Comparison of ENCODE assay signal across 4 cellular contexts in the genomic region with DNA sequence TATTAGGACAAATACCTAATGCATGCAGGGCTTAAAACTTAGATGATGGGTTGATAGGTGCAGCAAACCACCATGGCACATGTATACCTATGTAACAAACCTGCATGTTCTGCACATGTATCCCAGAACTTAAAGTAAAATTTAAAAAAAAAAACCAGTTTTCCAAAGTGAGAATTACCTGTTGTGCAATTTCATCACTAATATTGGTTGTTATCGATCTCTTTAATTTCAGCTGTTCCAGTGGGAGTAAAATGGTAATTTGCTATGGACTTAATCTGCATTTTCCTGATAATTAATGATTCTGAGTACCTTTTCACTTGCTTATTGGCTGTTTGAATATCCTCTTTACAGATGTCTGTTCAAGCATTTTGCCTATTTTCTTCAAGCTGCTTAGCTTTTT.
DNase-seq lines count a peak whose midpoint lies in the region; ATAC-seq, FAIRE-seq and TF ChIP-seq lines count a peak whose summit lies in the region.
"Not testable (repeated sequence)": the region's sequence is repeated elsewhere in the genome, so short reads cannot be mapped to it uniquely, and the experiment has no call there.

No MANE protein-coding gene starts in this region.

- not testable (repeated sequence) for DNase-seq in IMR-90; K562 (ENCODE audit: extremely low read depth in 1 of 4, low spot score in 3 of 4); H1 (ENCODE audit: low read depth in 1 of 2, low spot score in 2 of 2); HepG2 (ENCODE audit: low spot score)

- H3K9me3 ChIP-seq in IMR-90 (ENCODE audit: control insufficient read depth, insufficient read depth, low read length); K562 (replicated peaks; ENCODE audit: control insufficient read depth, insufficient read depth, low read depth, low read length); H1 (ENCODE audit: insufficient read depth in 2 of 2, low read depth in 1 of 2, low read length in 1 of 2); HepG2 (ENCODE audit: low read length): not testable (repeated sequence)

- H3K79me1 ChIP-seq in IMR-90 (ENCODE audit: low read depth in 1 of 2, low read length in 2 of 2); H1 (ENCODE audit: low read depth, low read length): not testable (repeated sequence)

- intact Hi-C loops in IMR-90 (cut with micrococcal nuclease); K562 (cut with micrococcal nuclease); HepG2 (cut with micrococcal nuclease; ENCODE audit: unreplicated experiment): not testable (repeated sequence)

- not testable (repeated sequence) for H3K23ac ChIP-seq in IMR-90 (ENCODE audit: low read depth, low read length); H1 (ENCODE audit: insufficient read length)

- not testable (repeated sequence) for TF ChIP-seq POLR2A in IMR-90 (IDR thresholded peaks at IDR 0.05; ENCODE audit: low read depth, low read length); K562 (conservative IDR thresholded peaks at IDR 0.05); H1 (IDR thresholded peaks at IDR 0.05; ENCODE audit: control extremely low read depth in 1 of 2, low read depth in 2 of 2, low read length in 2 of 2); HepG2 (IDR thresholded peaks at IDR 0.05; ENCODE audit: insufficient read depth in 1 of 2, low read depth in 2 of 2, low read length in 2 of 2)

- H2BK120ac ChIP-seq in IMR-90 (ENCODE audit: low read depth, low read length); H1 (replicated peaks; ENCODE audit: low read depth, low read length): not testable (repeated sequence)

- in situ Hi-C loops in IMR-90 (cut with MboI; ENCODE audit: low sequenced_read_pairs); K562 (cut with MboI); HepG2 (cut with HindIII; ENCODE audit: extremely low pct_ligation_motif_present, low pct_unique_long_range_greater_than_20kb): not testable (repeated sequence)

- not testable (repeated sequence) for TF ChIP-seq RAD21 in IMR-90 (IDR thresholded peaks at IDR 0.05; ENCODE audit: low read length); K562 (CRISPR knock-in tag; conservative IDR thresholded peaks at IDR 0.05 in 1 of 2, IDR thresholded peaks at IDR 0.05 in 1 of 2); H1 (IDR thresholded peaks at IDR 0.05 in 1 of 2, conservative IDR thresholded peaks at IDR 0.05 in 1 of 2; ENCODE audit: low read depth in 2 of 2, low read length in 2 of 2); HepG2 (CRISPR knock-in tag; IDR thresholded peaks at IDR 0.05)

- dilution Hi-C loops in IMR-90 (cut with HindIII; ENCODE audit: low sequenced_read_pairs, unreplicated experiment) = not testable (repeated sequence)

- H2BK15ac ChIP-seq in IMR-90 (ENCODE audit: low read depth, low read length); H1 (ENCODE audit: low read length): not testable (repeated sequence)

- H2BK20ac ChIP-seq in IMR-90 (ENCODE audit: low read depth, low read length); H1 (ENCODE audit: low read length): not testable (repeated sequence)

- H3K79me2 ChIP-seq in K562 (ENCODE audit: control insufficient read depth, insufficient read depth, low read length); H1 (ENCODE audit: control insufficient read depth in 1 of 2, insufficient read depth in 2 of 2, low read length in 2 of 2); HepG2 (ENCODE audit: insufficient read depth, low read length): not testable (repeated sequence)

- not testable (repeated sequence) for H2AK5ac ChIP-seq in IMR-90 (ENCODE audit: low read depth, low read length); H1 (ENCODE audit: low read depth, low read length)

- not testable (repeated sequence) for H3K9me1 ChIP-seq in IMR-90 (ENCODE audit: insufficient read depth, low read length); K562 (ENCODE audit: control insufficient read depth, insufficient read depth, low read length)

- ATAC-seq in IMR-90 (ENCODE audit: low read depth); K562; HepG2: not testable (repeated sequence)

- not testable (repeated sequence) for H2BK5ac ChIP-seq in IMR-90 (ENCODE audit: low read depth, low read length, poor library complexity, severe bottlenecking); H1 (ENCODE audit: low read depth, low read length)

- H2AK9ac ChIP-seq in IMR-90 (replicated peaks; ENCODE audit: low read depth, low read length, poor library complexity) = not testable (repeated sequence)

- H3K27ac ChIP-seq in IMR-90 (ENCODE audit: insufficient read depth, low read length); K562 (ENCODE audit: extremely low read depth, low read depth, low read length); H1 (ENCODE audit: low read depth, low read length); HepG2 (ENCODE audit: extremely low read length, insufficient read depth, low read length): not testable (repeated sequence)

- not testable (repeated sequence) for H3K36me3 ChIP-seq in IMR-90 (ENCODE audit: control insufficient read depth, insufficient read depth, low read length); K562 (ENCODE audit: control insufficient read depth, insufficient read depth, low read length); H1 (ENCODE audit: control insufficient read depth in 2 of 4, insufficient read depth in 4 of 4, low read length in 3 of 4); HepG2 (replicated peaks in 1 of 2; ENCODE audit: control insufficient read depth in 1 of 2, insufficient read depth in 2 of 2, low read length in 2 of 2)

- H3K23me2 ChIP-seq in H1 (ENCODE audit: low read depth, low read length) = not testable (repeated sequence)

- not testable (repeated sequence) for H4K91ac ChIP-seq in IMR-90 (ENCODE audit: insufficient read depth, low read depth, low read length); H1 (replicated peaks; ENCODE audit: insufficient read length, low read length)

- H3K4me2 ChIP-seq in IMR-90 (ENCODE audit: low read depth, low read length); K562 (ENCODE audit: insufficient read depth, low read length); H1 (ENCODE audit: insufficient read depth in 1 of 2, low read depth in 2 of 2, low read length in 2 of 2); HepG2 (ENCODE audit: low read depth, low read length): not testable (repeated sequence)

- TF ChIP-seq EP300 in K562 (IDR thresholded peaks at IDR 0.05; ENCODE audit: low read length); H1 (IDR thresholded peaks at IDR 0.05; ENCODE audit: borderline replicate concordance in 1 of 2, low read depth in 2 of 2, low read length in 2 of 2); HepG2 (IDR thresholded peaks at IDR 0.05; ENCODE audit: low read depth in 2 of 2, low read length in 2 of 2); HepG2 (CRISPR knock-in tag; IDR thresholded peaks at IDR 0.05; ENCODE audit: borderline replicate concordance): not testable (repeated sequence)

- not testable (repeated sequence) for H3K4ac ChIP-seq in IMR-90 (ENCODE audit: low read depth, low read length); H1 (replicated peaks; ENCODE audit: insufficient read length, low read depth, low read length)

- H3K56ac ChIP-seq in IMR-90 (ENCODE audit: extremely low read depth, insufficient read depth, low read length); H1 (replicated peaks; ENCODE audit: insufficient read length, low read depth, low read length): not testable (repeated sequence)

- CTCF ChIA-PET in IMR-90 (lab: Yijun Ruan, JAX); K562 (lab: Yijun Ruan, JAX; ENCODE audit: low intra/inter-chr PET ratio); H1 (lab: Charles Lee; ENCODE audit: partially characterized antibody); HepG2 (lab: Yijun Ruan, JAX; ENCODE audit: low intra/inter-chr PET ratio, low total read pairs): not testable (repeated sequence)

- WGBS in IMR-90 (ENCODE audit: extremely low coverage in 2 of 2, insufficient read length in 1 of 2), 2 experiments = no CpG with 5 or more reads among the region's 1 CpG
- 0% methylated on average over 1 of the region's 1 CpG for WGBS in K562 (ENCODE audit: insufficient coverage, low coverage, missing lambda C conversion rate)
- WGBS in H1 (ENCODE audit: extremely low coverage in 1 of 2, insufficient coverage in 1 of 2, insufficient read length in 1 of 2, insufficient replicate concordance in 2 of 2, low coverage in 1 of 2, low lambda C conversion rate in 2 of 2, missing lambda C conversion rate in 1 of 2), 2 experiments = 95% methylated on average over 1 of the region's 1 CpG; no CpG with 5 or more reads in 1 of the 2 experiments
- WGBS in HepG2 (ENCODE audit: low lambda C conversion rate) = 4% methylated on average over 1 of the region's 1 CpG

- not testable (repeated sequence) for TF ChIP-seq CTCF in IMR-90 (conservative IDR thresholded peaks at IDR 0.05; ENCODE audit: low read depth, low read length); K562 (IDR thresholded peaks at IDR 0.05 in 2 of 3, conservative IDR thresholded peaks at IDR 0.05 in 1 of 3; ENCODE audit: insufficient read depth in 2 of 3, low read depth in 1 of 3, low read length in 3 of 3); H1 (IDR thresholded peaks at IDR 0.05; ENCODE audit: control extremely low read depth in 1 of 3, insufficient read depth in 1 of 3, low read depth in 1 of 3, low read length in 3 of 3); HepG2 (CRISPR knock-in tag; IDR thresholded peaks at IDR 0.05)

- not testable (repeated sequence) for H3K4me3 ChIP-seq in IMR-90 (ENCODE audit: insufficient read depth, low read depth, low read length); K562; H1 (ENCODE audit: extremely low read depth in 1 of 4, insufficient read depth in 2 of 4, low read depth in 3 of 4, low read length in 4 of 4); HepG2 (replicated peaks in 1 of 3; ENCODE audit: insufficient read depth in 1 of 3, low read depth in 2 of 3, low read length in 3 of 3)

- not testable (repeated sequence) for H3K18ac ChIP-seq in IMR-90 (ENCODE audit: low read depth, low read length); H1 (ENCODE audit: extremely low read depth, low read length)

- H4K8ac ChIP-seq in IMR-90 (ENCODE audit: low read depth in 2 of 2, low read length in 2 of 2); H1 (ENCODE audit: extremely low read depth, insufficient read depth, low read length): not testable (repeated sequence)

- not testable (repeated sequence) for H4K20me1 ChIP-seq in IMR-90 (ENCODE audit: insufficient read depth, low read length); K562 (replicated peaks; ENCODE audit: control insufficient read depth, insufficient read depth, low read length); H1 (replicated peaks in 1 of 2; ENCODE audit: control insufficient read depth in 1 of 2, insufficient read depth in 2 of 2, low read length in 2 of 2); HepG2 (ENCODE audit: insufficient read depth, low read length)

- H3K14ac ChIP-seq in IMR-90 (replicated peaks; ENCODE audit: low read depth, low read length); H1 (ENCODE audit: insufficient read length): not testable (repeated sequence)

- not testable (repeated sequence) for FAIRE-seq in K562 (lab: Jason Lieb, UNC); H1 (lab: Jason Lieb, UNC); HepG2 (lab: Jason Lieb, UNC)

- not testable (repeated sequence) for H3K27me3 ChIP-seq in IMR-90 (ENCODE audit: control insufficient read depth, insufficient read depth, low read length); K562 (ENCODE audit: control insufficient read depth in 2 of 2, insufficient read depth in 2 of 2, low read length in 2 of 2); H1 (replicated peaks in 1 of 4; ENCODE audit: control insufficient read depth in 3 of 4, extremely low read depth in 1 of 4, insufficient read depth in 3 of 4, low read length in 3 of 4); HepG2 (ENCODE audit: control insufficient read depth in 1 of 2, insufficient read depth in 2 of 2, low read length in 2 of 2)

- not testable (repeated sequence) for H2AFZ ChIP-seq in IMR-90 (replicated peaks; ENCODE audit: low read length, poor library complexity); K562 (ENCODE audit: low read depth, low read length); H1 (ENCODE audit: low read length); HepG2 (ENCODE audit: low read length)

- not testable (repeated sequence) for H3K9ac ChIP-seq in IMR-90 (ENCODE audit: low read depth, low read length); K562 (ENCODE audit: insufficient read depth in 1 of 2, low read depth in 2 of 2, low read length in 2 of 2); H1 (replicated peaks in 1 of 4; ENCODE audit: extremely low read depth in 1 of 4, low read depth in 3 of 4, low read length in 3 of 4); HepG2 (ENCODE audit: insufficient read depth, low read depth, low read length)

- POLR2A ChIA-PET in IMR-90 (lab: Charles Lee; ENCODE audit: unreplicated experiment); K562 (lab: Yijun Ruan, JAX); H1 (lab: Charles Lee; ENCODE audit: partially characterized antibody); HepG2 (lab: Yijun Ruan, JAX): not testable (repeated sequence)

- not testable (repeated sequence) for H2BK12ac ChIP-seq in H1 (ENCODE audit: low read depth, low read length)

- BruUV-seq in IMR-90 (replicated peaks; lab: Mats Ljungman, UMichigan); K562 (replicated peaks; lab: Mats Ljungman, UMichigan); HepG2 (replicated peaks; lab: Mats Ljungman, UMichigan): not testable (repeated sequence)

- not testable (repeated sequence) for H4K5ac ChIP-seq in IMR-90 (ENCODE audit: low read depth, low read length); H1 (ENCODE audit: insufficient read length, low read depth, low read length)

- not testable (repeated sequence) for H3K4me1 ChIP-seq in IMR-90 (ENCODE audit: control insufficient read depth, insufficient read depth, low read length); K562 (replicated peaks in 1 of 2; ENCODE audit: control insufficient read depth in 2 of 2, insufficient read depth in 2 of 2, low read length in 2 of 2); H1 (replicated peaks in 1 of 4; ENCODE audit: control insufficient read depth in 3 of 4, insufficient read depth in 4 of 4, low read length in 3 of 4); HepG2 (ENCODE audit: insufficient read depth, low read length)
